13 cellular contexts compared by ENCODE assay signal in the genomic region with DNA sequence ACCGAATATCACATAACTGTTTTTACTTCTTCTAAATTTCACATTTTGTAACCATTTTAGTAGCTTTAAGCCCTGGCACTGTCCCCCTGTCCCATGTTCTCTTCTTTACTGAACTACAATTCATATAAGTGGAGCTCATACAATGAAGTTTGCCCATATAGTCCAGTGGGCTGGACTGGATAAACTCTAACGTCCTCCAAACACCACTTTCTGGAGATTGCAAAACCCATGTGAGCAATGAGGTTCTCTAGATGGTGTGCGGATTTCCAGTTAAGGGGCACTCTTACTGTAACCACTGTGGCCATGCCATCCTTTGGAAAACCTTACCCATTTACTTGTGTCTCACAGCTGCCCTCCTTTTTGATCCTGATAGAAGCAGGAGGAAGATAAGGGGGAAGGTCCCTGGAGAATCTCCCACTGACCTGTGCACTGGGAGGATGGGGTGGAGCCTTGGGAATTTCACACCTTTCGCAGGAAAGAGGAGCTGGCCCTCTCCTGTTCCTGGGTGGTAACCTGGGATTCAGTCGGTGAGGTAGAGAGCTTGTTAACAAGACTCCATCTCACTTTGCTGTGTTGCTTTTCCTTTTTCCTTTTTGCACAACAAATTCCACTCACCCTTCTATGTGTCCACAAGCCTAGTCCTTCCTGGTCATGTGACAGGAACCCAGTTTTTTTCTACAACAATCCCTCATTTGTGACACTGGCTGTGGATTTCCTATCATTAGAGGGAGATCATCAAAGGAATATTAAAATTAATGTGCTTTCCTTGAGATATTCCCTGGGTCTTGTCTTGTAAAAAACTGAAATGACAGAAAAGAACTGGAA.
DNase-seq lines count a peak whose midpoint lies in the region; ATAC-seq and TF ChIP-seq lines count a peak whose summit lies in the region.
"Had no signal": no experiment of that assay in that cellular context is flagged by ENCODE, and none has a peak within 500 bp of the region (broad histone marks: within the 10 kb centered on the region; RNA-seq: fewer than 3 reads in every experiment).

No MANE protein-coding gene starts in this region.

- no peak for TF ChIP-seq CTCF in activated CD8-positive, alpha-beta T cell treated with anti-CD3 and anti-CD28 coated beads for 36 hours (IDR thresholded peaks at IDR 0.05)
- TF ChIP-seq CTCF in endothelial cell (IDR thresholded peaks at IDR 0.05; ENCODE audit: unreplicated experiment) (no peak), colonic mucosa (IDR thresholded peaks at IDR 0.05) (no peak)

- no peaks in the 10 kb centered on the region for H3K9me3 ChIP-seq in colonic mucosa
- H3K9me3 ChIP-seq: ovary, SJCRH30 had no signal

- H3K27me3 ChIP-seq in colonic mucosa, result no peaks in the 10 kb centered on the region
- H3K27me3 ChIP-seq: ovary, SJCRH30 had no signal

- CTCF ChIA-PET in activated CD8-positive, alpha-beta T cell treated with anti-CD3 and anti-CD28 coated beads for 36 hours (lab: Charles Lee), result interaction anchor here (1.0 to 2.3 kb wide), 5 partner anchors 13 to 120 kb away, joined by 3 to 6 read pairs (median 6); a partner anchor contains a TSS
- CTCF ChIA-PET in activated CD8-positive, alpha-beta T cell treated with anti-CD3 and anti-CD28 coated beads, Interleukin-2, amount 10 ng/mL, durations not matched to agents 7 days and 5 days (lab: Charles Lee), result interaction anchor here (1.8 to 5.1 kb wide), 3 partner anchors 9 to 119 kb away, joined by 4 to 28 read pairs (median 5); no protein-coding TSS in a partner anchor
- CTCF ChIA-PET in T-cell (lab: Charles Lee), result interaction anchor here in 1 of 2 donors (0.8 to 1.5 kb wide), 2 partner anchors 33 to 120 kb away, joined by 4 to 6 read pairs; no protein-coding TSS in a partner anchor

- H3K9me3 Mint-ChIP-seq in activated CD8-positive, alpha-beta T cell treated with anti-CD3 and anti-CD28 coated beads for 36 hours, result peaks cover 9% of the 10 kb centered on the region
- peaks cover 3% of the 10 kb centered on the region for H3K9me3 Mint-ChIP-seq in activated CD8-positive, alpha-beta T cell treated with anti-CD3 and anti-CD28 coated beads, Interleukin-2, amount 10 ng/mL, durations not matched to agents 7 days and 5 days (ENCODE audit: insufficient read depth)
- H3K9me3 Mint-ChIP-seq in T-cell (peaks cover 0 to 3% (median 0%) of the 10 kb centered on the region in 3 donors), endothelial cell (ENCODE audit: unreplicated experiment) (no peaks in the 10 kb centered on the region)
- H3K9me3 Mint-ChIP-seq in stimulated activated memory B cell treated with anti-CD40 and anti-IgM and Interleukin-4, amounts not matched to agents 10 μg/mL and 1 μg/mL and 100 μg/mL, for 72 hours, result peaks cover 4% of the 10 kb centered on the region

- H3K9ac ChIP-seq in colonic mucosa (ENCODE audit: low read depth in 2 of 2, low read length in 2 of 2), result no peak overlapping the region

- peaks cover 67% of the 10 kb centered on the region for H3K36me3 Mint-ChIP-seq in activated CD8-positive, alpha-beta T cell treated with anti-CD3 and anti-CD28 coated beads for 36 hours (ENCODE audit: low read depth)
- H3K36me3 Mint-ChIP-seq in activated CD8-positive, alpha-beta T cell treated with anti-CD3 and anti-CD28 coated beads, Interleukin-2, amount 10 ng/mL, durations not matched to agents 7 days and 5 days (ENCODE audit: low read depth), result peaks cover 33% of the 10 kb centered on the region
- peaks cover 48% of the 10 kb centered on the region for H3K36me3 Mint-ChIP-seq in T-cell
- no peaks in the 10 kb centered on the region for H3K36me3 Mint-ChIP-seq in endothelial cell (ENCODE audit: low read depth, unreplicated experiment)
- peaks cover 51% of the 10 kb centered on the region for H3K36me3 Mint-ChIP-seq in stimulated activated memory B cell treated with anti-CD40 and anti-IgM and Interleukin-4, amounts not matched to agents 10 μg/mL and 1 μg/mL and 100 μg/mL, for 72 hours

- no peak for DNase-seq in activated CD8-positive, alpha-beta T cell treated with anti-CD3 and anti-CD28 coated beads for 36 hours
- no peak for DNase-seq in activated CD8-positive, alpha-beta T cell treated with anti-CD3 and anti-CD28 coated beads, Interleukin-2, amount 10 ng/mL, durations not matched to agents 7 days and 5 days
- DNase-seq in T-cell, result no peak
- DNase-seq in endothelial cell (ENCODE audit: low spot score), result no peak
- DNase-seq in colonic mucosa, result no peak
- no peak for DNase-seq in substantia nigra (lab: John Stamatoyannopoulos, UW)
- DNase-seq: activated CD8-positive, alpha-beta memory T cell treated with anti-CD3 and anti-CD28 coated beads for 24 hours; NCI-H1417 treated with DMSO at 0.1 percent for 48 hours; ovary; SJCRH30 had no signal

- no peaks in the 10 kb centered on the region for H3K36me3 ChIP-seq in colonic mucosa
- H3K36me3 ChIP-seq: ovary, SJCRH30 had no signal

- no peak for ATAC-seq in activated CD8-positive, alpha-beta T cell treated with anti-CD3 and anti-CD28 coated beads for 36 hours
- ATAC-seq in activated CD8-positive, alpha-beta T cell treated with anti-CD3 and anti-CD28 coated beads, Interleukin-2, amount 10 ng/mL, durations not matched to agents 7 days and 5 days, result no peak
- ATAC-seq in T-cell (replicated peaks in 1 of 4) (no peak), GM21360 (IDR thresholded peaks at IDR 0.05; ENCODE audit: unreplicated experiment) (no peak)
- ATAC-seq in stimulated activated memory B cell treated with anti-CD40 and anti-IgM and Interleukin-4, amounts not matched to agents 10 μg/mL and 1 μg/mL and 100 μg/mL, for 72 hours, result no peak

- H3K27ac Mint-ChIP-seq in activated CD8-positive, alpha-beta T cell treated with anti-CD3 and anti-CD28 coated beads for 36 hours, result peak overlapping the region; percentile 73
- no peak overlapping the region for H3K27ac Mint-ChIP-seq in activated CD8-positive, alpha-beta T cell treated with anti-CD3 and anti-CD28 coated beads, Interleukin-2, amount 10 ng/mL, durations not matched to agents 7 days and 5 days
- H3K27ac Mint-ChIP-seq in T-cell (peak overlapping the region; percentile 29 to 40), endothelial cell (ENCODE audit: unreplicated experiment) (peak overlapping the region; percentile 7)
- H3K27ac Mint-ChIP-seq in stimulated activated memory B cell treated with anti-CD40 and anti-IgM and Interleukin-4, amounts not matched to agents 10 μg/mL and 1 μg/mL and 100 μg/mL, for 72 hours, result peak overlapping the region; percentile 99

- H3K4me1 Mint-ChIP-seq in activated CD8-positive, alpha-beta T cell treated with anti-CD3 and anti-CD28 coated beads for 36 hours (ENCODE audit: low read depth), result peaks cover 74% of the 10 kb centered on the region
- H3K4me1 Mint-ChIP-seq in activated CD8-positive, alpha-beta T cell treated with anti-CD3 and anti-CD28 coated beads, Interleukin-2, amount 10 ng/mL, durations not matched to agents 7 days and 5 days (ENCODE audit: low read depth), result peaks cover 21% of the 10 kb centered on the region
- H3K4me1 Mint-ChIP-seq in T-cell, result peaks cover 38 to 88% (median 85%) of the 10 kb centered on the region in 3 donors
- H3K4me1 Mint-ChIP-seq in endothelial cell (ENCODE audit: unreplicated experiment), result peaks cover 4% of the 10 kb centered on the region
- peaks cover 87% of the 10 kb centered on the region for H3K4me1 Mint-ChIP-seq in stimulated activated memory B cell treated with anti-CD40 and anti-IgM and Interleukin-4, amounts not matched to agents 10 μg/mL and 1 μg/mL and 100 μg/mL, for 72 hours

- H3K27ac ChIP-seq in colonic mucosa (no peak overlapping the region), substantia nigra (ENCODE audit: low read depth, low read length, poor library complexity, severe bottlenecking) (no peak overlapping the region)
- H3K27ac ChIP-seq: ovary, SJCRH30 had no signal

- intact Hi-C loops in activated CD8-positive, alpha-beta T cell treated with anti-CD3 and anti-CD28 coated beads for 36 hours (cut with micrococcal nuclease), result no loop called here
- intact Hi-C loops in colonic mucosa (cut with DNase I), result no loop called here

- POLR2A ChIA-PET in activated CD8-positive, alpha-beta T cell treated with anti-CD3 and anti-CD28 coated beads for 36 hours (lab: Charles Lee), result interaction anchor here (1.0 to 2.1 kb wide), 3 partner anchors 8 to 120 kb away, joined by 3 to 5 read pairs (median 4); no protein-coding TSS in a partner anchor
- POLR2A ChIA-PET in activated CD8-positive, alpha-beta T cell treated with anti-CD3 and anti-CD28 coated beads, Interleukin-2, amount 10 ng/mL, durations not matched to agents 7 days and 5 days (lab: Charles Lee), result interaction anchor here (0.6 to 1.2 kb wide), 2 partner anchors 29 to 432 kb away, joined by 3 to 5 read pairs; no protein-coding TSS in a partner anchor
- POLR2A ChIA-PET in T-cell (lab: Charles Lee), result interaction anchor here in 1 of 2 donors (0.6 kb wide), 2 partner anchors 21 to 1527 kb away, joined by 3 read pairs; no protein-coding TSS in a partner anchor

- H3K4me1 ChIP-seq in colonic mucosa, result peaks cover 3% of the 10 kb centered on the region
- H3K4me1 ChIP-seq: SJCRH30 had no signal

- H3K27me3 Mint-ChIP-seq in activated CD8-positive, alpha-beta T cell treated with anti-CD3 and anti-CD28 coated beads for 36 hours, result no peaks in the 10 kb centered on the region
- no peaks in the 10 kb centered on the region for H3K27me3 Mint-ChIP-seq in activated CD8-positive, alpha-beta T cell treated with anti-CD3 and anti-CD28 coated beads, Interleukin-2, amount 10 ng/mL, durations not matched to agents 7 days and 5 days (ENCODE audit: low read depth)
- H3K27me3 Mint-ChIP-seq in T-cell (no peaks in the 10 kb centered on the region), endothelial cell (ENCODE audit: unreplicated experiment) (no peaks in the 10 kb centered on the region)
- H3K27me3 Mint-ChIP-seq in stimulated activated memory B cell treated with anti-CD40 and anti-IgM and Interleukin-4, amounts not matched to agents 10 μg/mL and 1 μg/mL and 100 μg/mL, for 72 hours, result no peaks in the 10 kb centered on the region

- no peak overlapping the region for H3K4me3 ChIP-seq in colonic mucosa
- H3K4me3 ChIP-seq: ovary, SJCRH30, smooth muscle cell had no signal

- no peak overlapping the region for H3K4me3 Mint-ChIP-seq in activated CD8-positive, alpha-beta T cell treated with anti-CD3 and anti-CD28 coated beads for 36 hours
- no peak overlapping the region for H3K4me3 Mint-ChIP-seq in activated CD8-positive, alpha-beta T cell treated with anti-CD3 and anti-CD28 coated beads, Interleukin-2, amount 10 ng/mL, durations not matched to agents 7 days and 5 days
- H3K4me3 Mint-ChIP-seq in T-cell (no peak overlapping the region), endothelial cell (ENCODE audit: unreplicated experiment) (no peak overlapping the region)
- H3K4me3 Mint-ChIP-seq in stimulated activated memory B cell treated with anti-CD40 and anti-IgM and Interleukin-4, amounts not matched to agents 10 μg/mL and 1 μg/mL and 100 μg/mL, for 72 hours, result no peak overlapping the region
